In genomic region chr7:11716185-11716584, GRCh38 we compare ENCODE assay signal across 13 cellular contexts.
DNase-seq lines count a peak whose midpoint lies in the region; TF ChIP-seq lines count a peak whose summit lies in the region.
"Had no signal": no experiment of that assay in that cellular context is flagged by ENCODE, and none has a peak within 500 bp of the region (broad histone marks: within the 10 kb centered on the region; RNA-seq: fewer than 3 reads in every experiment).

No MANE protein-coding gene starts in this region.

- no peaks in the 10 kb centered on the region for H3K9me3 Mint-ChIP-seq in endothelial cell (ENCODE audit: unreplicated experiment)
- H3K9me3 Mint-ChIP-seq in progenitor cell of endocrine pancreas (ENCODE audit: low read depth) = peaks cover 3% of the 10 kb centered on the region
- H3K9me3 Mint-ChIP-seq: activated naive CD4-positive, alpha-beta T cell treated with anti-CD3 and anti-CD28 coated beads for 36 hours had no signal

- H3K9me3 ChIP-seq in WERI-Rb-1 (ENCODE audit: severe bottlenecking) = no peaks in the 10 kb centered on the region

- H3K27me3 Mint-ChIP-seq in endothelial cell (ENCODE audit: unreplicated experiment) (no peaks in the 10 kb centered on the region), progenitor cell of endocrine pancreas (no peaks in the 10 kb centered on the region)
- H3K27me3 Mint-ChIP-seq: effector memory CD8-positive, alpha-beta T cell had no signal

- H3K36me3 Mint-ChIP-seq in endothelial cell (ENCODE audit: low read depth, unreplicated experiment) (no peaks in the 10 kb centered on the region), progenitor cell of endocrine pancreas (ENCODE audit: insufficient read depth) (no peaks in the 10 kb centered on the region)

- H3K27me3 ChIP-seq in WERI-Rb-1 (ENCODE audit: insufficient read depth, low read depth, severe bottlenecking) = no peaks in the 10 kb centered on the region

- DNase-seq in GM04503 (ENCODE audit: low read depth) (peak; percentile 12), NCI-H2029 treated with DMSO at 0.1 percent for 48 hours (lab: John Stamatoyannopoulos, UW) (peak; percentile 59), endothelial cell (ENCODE audit: low spot score) (no peak), progenitor cell of endocrine pancreas (ENCODE audit: low spot score, unreplicated experiment) (no peak), WERI-Rb-1 (no peak), putamen (ENCODE audit: low spot score) (no peak)
- no peak for DNase-seq in activated effector memory CD4-positive, alpha-beta T cell treated with anti-CD3 and anti-CD28 coated beads, Interleukin-2, amount 50 U/mL, for 16 hours
- DNase-seq: activated CD4-positive, alpha-beta T cell treated with anti-CD3 and anti-CD28 coated beads for 1 hour; activated naive CD4-positive, alpha-beta T cell treated with anti-CD3 and anti-CD28 coated beads for 36 hours; effector memory CD8-positive, alpha-beta T cell; EL; islet precursor cell; occipital lobe had no signal

- H3K4me3 Mint-ChIP-seq in endothelial cell (ENCODE audit: unreplicated experiment) = no peak overlapping the region
- no peak overlapping the region for H3K4me3 Mint-ChIP-seq in progenitor cell of endocrine pancreas (ENCODE audit: low read depth)
- H3K4me3 Mint-ChIP-seq: activated naive CD4-positive, alpha-beta T cell treated with anti-CD3 and anti-CD28 coated beads for 36 hours; effector memory CD8-positive, alpha-beta T cell had no signal

- no peak for TF ChIP-seq CTCF in endothelial cell (IDR thresholded peaks at IDR 0.05; ENCODE audit: unreplicated experiment)
- TF ChIP-seq CTCF in progenitor cell of endocrine pancreas (IDR thresholded peaks at IDR 0.05; ENCODE audit: unreplicated experiment) = no peak
- no peak for TF ChIP-seq CTCF in WERI-Rb-1 (IDR thresholded peaks at IDR 0.05; ENCODE audit: low read depth, low read length)

- H3K27ac Mint-ChIP-seq in endothelial cell (ENCODE audit: unreplicated experiment) (peak overlapping the region; percentile 68), progenitor cell of endocrine pancreas (peak overlapping the region; percentile 40)
- H3K27ac Mint-ChIP-seq: activated naive CD4-positive, alpha-beta T cell treated with anti-CD3 and anti-CD28 coated beads for 36 hours; effector memory CD8-positive, alpha-beta T cell had no signal

- H3K36me3 ChIP-seq in WERI-Rb-1 = no peaks in the 10 kb centered on the region

- no peak overlapping the region for H3K4me3 ChIP-seq in WERI-Rb-1 (ENCODE audit: low read depth, low read length)

- peaks cover 22% of the 10 kb centered on the region for H3K4me1 Mint-ChIP-seq in endothelial cell (ENCODE audit: unreplicated experiment)
- peaks cover 26% of the 10 kb centered on the region for H3K4me1 Mint-ChIP-seq in progenitor cell of endocrine pancreas (ENCODE audit: low read depth)

- no peak overlapping the region for H3K27ac ChIP-seq in WERI-Rb-1

Comparison
In these comparisons a context has a peak if more than half of its experiments do, and no peak if none do; other contexts are left out.
1. DNase-seq: peak in GM04503 (single experiment) and NCI-H2029 treated with DMSO at 0.1 percent for 48 hours (single experiment); none in endothelial cell (single experiment), progenitor cell of endocrine pancreas (single experiment), WERI-Rb-1 (single experiment), activated effector memory CD4-positive, alpha-beta T cell treated with anti-CD3 and anti-CD28 coated beads, Interleukin-2, amount 50 U/mL, for 16 hours (single experiment) and putamen (single experiment).